1 cellular context compared by ENCODE assay signal in genomic region chr10:91908358-91909177, GRCh38.
A peak's percentile ranks its signal among the peaks of the same experiment; 100 is the strongest.
TF ChIP-seq lines count a peak whose summit lies in the region.

No MANE protein-coding gene starts in this region.

TF ChIP-seq in GM12878, 131 proteins besides CTCF, POLR2A, EP300 and RAD21 (continued from another document and continues in another):
- TF ChIP-seq CEBPZ (IDR thresholded peaks at IDR 0.05; ENCODE audit: low read depth, low read length) (no peak), FOS (IDR thresholded peaks at IDR 0.05; ENCODE audit: borderline replicate concordance, extremely low read depth, insufficient read length) (no peak), PKNOX1 (IDR thresholded peaks at IDR 0.05) (no peak), ATF2 (IDR thresholded peaks at IDR 0.05; ENCODE audit: low read length) (no peak), CHD2 (IDR thresholded peaks at IDR 0.05; ENCODE audit: borderline replicate concordance, low read depth, low read length) (no peak), POLR2AphosphoS2 (IDR thresholded peaks at IDR 0.05; ENCODE audit: low read depth, low read length) (no peak), FOXM1 (IDR thresholded peaks at IDR 0.05; ENCODE audit: low read depth, low read length) (no peak), POU2F2 (IDR thresholded peaks at IDR 0.05; ENCODE audit: borderline replicate concordance, low read depth, low read length) (no peak), USF2 (IDR thresholded peaks at IDR 0.05; ENCODE audit: borderline replicate concordance, low read depth, low read length) (no peak), PAX5 (IDR thresholded peaks at IDR 0.05; ENCODE audit: borderline replicate concordance, low read depth, low read length) (peak; percentile 80; the same call in 1 of the 2 replicates), TBL1XR1 (IDR thresholded peaks at IDR 0.05; ENCODE audit: low read depth, low read length) (no peak), KLF5 (IDR thresholded peaks at IDR 0.05; ENCODE audit: partially characterized antibody) (no peak), IKZF1 (conservative IDR thresholded peaks at IDR 0.05) (peak; percentile 96), MLLT1 (IDR thresholded peaks at IDR 0.05) (0 out of 2 replicates have a peak, but pooled peaks have one; percentile 13), BRCA1 (IDR thresholded peaks at IDR 0.05; ENCODE audit: low read depth, low read length) (no peak), CREB1 (IDR thresholded peaks at IDR 0.05; ENCODE audit: low read depth) (no peak), ZNF384 (IDR thresholded peaks at IDR 0.05; ENCODE audit: borderline replicate concordance, low read depth, low read length) (no peak), SUPT20H (IDR thresholded peaks at IDR 0.05; ENCODE audit: borderline replicate concordance, control insufficient read depth, low read depth, low read length) (no peak), RB1 (IDR thresholded peaks at IDR 0.05; ENCODE audit: borderline replicate concordance) (0 out of 2 replicates have a peak, but pooled peaks have one; percentile 50), E2F4 (IDR thresholded peaks at IDR 0.05; ENCODE audit: low read depth, low read length) (no peak), STAT3 (IDR thresholded peaks at IDR 0.05; ENCODE audit: low read depth, low read length) (no peak), KDM1A (IDR thresholded peaks at IDR 0.05; ENCODE audit: borderline replicate concordance) (no peak), E4F1 (IDR thresholded peaks at IDR 0.05; ENCODE audit: borderline replicate concordance, partially characterized antibody) (no peak), NRF1 (conservative IDR thresholded peaks at IDR 0.05; ENCODE audit: low read depth, low read length) (no peak), BCL3 (IDR thresholded peaks at IDR 0.05; ENCODE audit: borderline replicate concordance, insufficient read depth, low read depth, low read length, poor library complexity, severe bottlenecking) (no peak), CBFB (IDR thresholded peaks at IDR 0.05; ENCODE audit: low read depth) (0 out of 2 replicates have a peak, but pooled peaks have one; percentile 26), LARP7 (IDR thresholded peaks at IDR 0.05) (peak; percentile 93), MTA3 (IDR thresholded peaks at IDR 0.05; ENCODE audit: borderline replicate concordance, low read length) (no peak), YBX1 (IDR thresholded peaks at IDR 0.05) (no peak), HSF1 (IDR thresholded peaks at IDR 0.05; ENCODE audit: low read depth, low read length) (no peak), MYC (IDR thresholded peaks at IDR 0.05; ENCODE audit: insufficient read depth, insufficient read length, insufficient replicate concordance, low read length, severe bottlenecking) (peak; percentile 56), SP1 (IDR thresholded peaks at IDR 0.05; ENCODE audit: low read depth, low read length) (peak; percentile 16), ZNF217 (IDR thresholded peaks at IDR 0.05) (peak; percentile 62; the same call in 1 of the 2 replicates), NBN (IDR thresholded peaks at IDR 0.05) (0 out of 2 replicates have a peak, but pooled peaks have one; percentile 32), SKIL (IDR thresholded peaks at IDR 0.05; ENCODE audit: low read depth, poor library complexity, severe bottlenecking) (no peak), ESRRA (IDR thresholded peaks at IDR 0.05; ENCODE audit: low read length) (no peak), ZSCAN29 (IDR thresholded peaks at IDR 0.05) (no peak), PRDM15 (CRISPR knock-in tag; IDR thresholded peaks at IDR 0.05) (no peak)
